ENCODE assay signal across 1 cellular context in genomic region chr15:33698128-33698527, GRCh38.
TF ChIP-seq lines count a peak whose summit lies in the region.

No MANE protein-coding gene starts in this region.

TF ChIP-seq in K562, 482 proteins besides CTCF, POLR2A, EP300 and RAD21 (continued from another document):
- TF ChIP-seq, protein P1, sequence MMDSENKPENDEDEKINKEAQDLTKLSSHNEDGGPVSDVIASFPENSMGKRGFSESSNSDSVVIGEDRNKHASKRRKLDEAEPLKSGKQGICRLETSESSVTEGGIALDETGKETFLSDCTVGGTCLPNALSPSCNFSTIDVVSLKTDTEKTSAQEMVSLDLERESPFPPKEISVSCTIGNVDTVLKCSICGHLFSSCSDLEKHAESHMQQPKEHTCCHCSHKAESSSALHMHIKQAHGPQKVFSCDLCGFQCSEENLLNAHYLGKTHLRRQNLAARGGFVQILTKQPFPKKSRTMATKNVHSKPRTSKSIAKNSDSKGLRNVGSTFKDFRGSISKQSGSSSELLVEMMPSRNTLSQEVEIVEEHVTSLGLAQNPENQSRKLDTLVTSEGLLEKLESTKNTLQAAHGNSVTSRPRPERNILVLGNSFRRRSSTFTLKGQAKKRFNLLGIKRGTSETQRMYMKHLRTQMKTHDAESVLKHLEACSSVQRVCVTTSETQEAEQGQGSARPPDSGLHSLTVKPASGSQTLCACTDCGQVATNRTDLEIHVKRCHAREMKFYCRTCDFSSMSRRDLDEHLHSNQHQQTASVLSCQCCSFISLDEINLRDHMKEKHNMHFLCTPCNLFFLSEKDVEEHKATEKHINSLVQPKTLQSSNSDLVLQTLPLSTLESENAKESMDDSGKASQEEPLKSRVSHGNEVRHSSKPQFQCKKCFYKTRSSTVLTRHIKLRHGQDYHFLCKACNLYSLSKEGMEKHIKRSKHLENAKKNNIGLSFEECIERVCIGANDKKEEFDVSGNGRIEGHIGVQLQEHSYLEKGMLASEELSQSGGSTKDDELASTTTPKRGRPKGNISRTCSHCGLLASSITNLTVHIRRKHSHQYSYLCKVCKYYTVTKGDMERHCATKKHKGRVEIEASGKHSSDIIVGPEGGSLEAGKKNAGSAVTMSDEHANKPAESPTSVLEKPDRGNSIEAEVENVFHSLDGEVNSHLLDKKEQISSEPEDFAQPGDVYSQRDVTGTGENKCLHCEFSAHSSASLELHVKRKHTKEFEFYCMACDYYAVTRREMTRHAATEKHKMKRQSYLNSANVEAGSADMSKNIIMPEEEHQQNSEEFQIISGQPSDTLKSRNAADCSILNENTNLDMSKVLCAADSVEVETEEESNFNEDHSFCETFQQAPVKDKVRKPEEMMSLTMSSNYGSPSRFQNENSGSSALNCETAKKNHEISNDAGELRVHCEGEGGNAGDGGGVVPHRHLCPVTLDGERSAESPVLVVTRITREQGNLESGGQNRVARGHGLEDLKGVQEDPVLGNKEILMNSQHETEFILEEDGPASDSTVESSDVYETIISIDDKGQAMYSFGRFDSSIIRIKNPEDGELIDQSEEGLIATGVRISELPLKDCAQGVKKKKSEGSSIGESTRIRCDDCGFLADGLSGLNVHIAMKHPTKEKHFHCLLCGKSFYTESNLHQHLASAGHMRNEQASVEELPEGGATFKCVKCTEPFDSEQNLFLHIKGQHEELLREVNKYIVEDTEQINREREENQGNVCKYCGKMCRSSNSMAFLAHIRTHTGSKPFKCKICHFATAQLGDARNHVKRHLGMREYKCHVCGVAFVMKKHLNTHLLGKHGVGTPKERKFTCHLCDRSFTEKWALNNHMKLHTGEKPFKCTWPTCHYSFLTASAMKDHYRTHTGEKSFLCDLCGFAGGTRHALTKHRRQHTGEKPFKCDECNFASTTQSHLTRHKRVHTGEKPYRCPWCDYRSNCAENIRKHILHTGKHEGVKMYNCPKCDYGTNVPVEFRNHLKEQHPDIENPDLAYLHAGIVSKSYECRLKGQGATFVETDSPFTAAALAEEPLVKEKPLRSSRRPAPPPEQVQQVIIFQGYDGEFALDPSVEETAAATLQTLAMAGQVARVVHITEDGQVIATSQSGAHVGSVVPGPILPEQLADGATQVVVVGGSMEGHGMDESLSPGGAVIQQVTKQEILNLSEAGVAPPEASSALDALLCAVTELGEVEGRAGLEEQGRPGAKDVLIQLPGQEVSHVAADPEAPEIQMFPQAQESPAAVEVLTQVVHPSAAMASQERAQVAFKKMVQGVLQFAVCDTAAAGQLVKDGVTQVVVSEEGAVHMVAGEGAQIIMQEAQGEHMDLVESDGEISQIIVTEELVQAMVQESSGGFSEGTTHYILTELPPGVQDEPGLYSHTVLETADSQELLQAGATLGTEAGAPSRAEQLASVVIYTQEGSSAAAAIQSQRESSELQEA (IDR thresholded peaks at IDR 0.05; ENCODE audit: low read depth): no peak
- TF ChIP-seq MAFF (IDR thresholded peaks at IDR 0.05; ENCODE audit: low read length) (peak; percentile 62), MAFG (tag; conservative IDR thresholded peaks at IDR 0.05) (peak; percentile 61), SMARCA5 (IDR thresholded peaks at IDR 0.05) (no peak), C11orf30 (IDR thresholded peaks at IDR 0.05; ENCODE audit: low read depth) (peak; percentile 29; the same call in 1 of the 2 replicates), PHF21A (IDR thresholded peaks at IDR 0.05; ENCODE audit: borderline replicate concordance, low read depth) (no peak), JUN (IDR thresholded peaks at IDR 0.05; ENCODE audit: borderline replicate concordance, low read depth, low read length) (no peak), JUN (CRISPR knock-in tag; IDR thresholded peaks at IDR 0.05; ENCODE audit: borderline replicate concordance) (no peak), RCOR1 (IDR thresholded peaks at IDR 0.05; ENCODE audit: borderline replicate concordance in 1 of 2, low read depth in 2 of 2, low read length in 2 of 2) (no peak), SETDB1 (IDR thresholded peaks at IDR 0.05; ENCODE audit: low read length) (no peak), MAFK (IDR thresholded peaks at IDR 0.05; ENCODE audit: low read length) (peak; percentile 56; the same call in 1 of the 2 replicates), ZNF316 (IDR thresholded peaks at IDR 0.05) (peak; percentile 28; the same call in 1 of the 2 replicates), THRA (IDR thresholded peaks at IDR 0.05) (no peak), ZNF184 (CRISPR knock-in tag; IDR thresholded peaks at IDR 0.05) (no peak), ZNF282 (CRISPR knock-in tag; IDR thresholded peaks at IDR 0.05) (no peak), ARHGAP35 (IDR thresholded peaks at IDR 0.05; ENCODE audit: partially characterized antibody) (no peak), ZBTB40 (IDR thresholded peaks at IDR 0.05) (no peak), ZBTB40 (CRISPR knock-in tag; IDR thresholded peaks at IDR 0.05) (no peak)
- TF ChIP-seq, protein P2, sequence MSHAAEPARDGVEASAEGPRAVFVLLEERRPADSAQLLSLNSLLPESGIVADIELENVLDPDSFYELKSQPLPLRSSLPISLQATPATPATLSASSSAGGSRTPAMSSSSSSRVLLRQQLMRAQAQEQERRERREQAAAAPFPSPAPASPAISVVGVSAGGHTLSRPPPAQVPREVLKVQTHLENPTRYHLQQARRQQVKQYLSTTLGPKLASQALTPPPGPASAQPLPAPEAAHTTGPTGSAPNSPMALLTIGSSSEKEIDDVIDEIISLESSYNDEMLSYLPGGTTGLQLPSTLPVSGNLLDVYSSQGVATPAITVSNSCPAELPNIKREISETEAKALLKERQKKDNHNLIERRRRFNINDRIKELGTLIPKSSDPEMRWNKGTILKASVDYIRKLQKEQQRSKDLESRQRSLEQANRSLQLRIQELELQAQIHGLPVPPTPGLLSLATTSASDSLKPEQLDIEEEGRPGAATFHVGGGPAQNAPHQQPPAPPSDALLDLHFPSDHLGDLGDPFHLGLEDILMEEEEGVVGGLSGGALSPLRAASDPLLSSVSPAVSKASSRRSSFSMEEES (CRISPR knock-in tag; IDR thresholded peaks at IDR 0.05): no peak
- TF ChIP-seq, protein P3, sequence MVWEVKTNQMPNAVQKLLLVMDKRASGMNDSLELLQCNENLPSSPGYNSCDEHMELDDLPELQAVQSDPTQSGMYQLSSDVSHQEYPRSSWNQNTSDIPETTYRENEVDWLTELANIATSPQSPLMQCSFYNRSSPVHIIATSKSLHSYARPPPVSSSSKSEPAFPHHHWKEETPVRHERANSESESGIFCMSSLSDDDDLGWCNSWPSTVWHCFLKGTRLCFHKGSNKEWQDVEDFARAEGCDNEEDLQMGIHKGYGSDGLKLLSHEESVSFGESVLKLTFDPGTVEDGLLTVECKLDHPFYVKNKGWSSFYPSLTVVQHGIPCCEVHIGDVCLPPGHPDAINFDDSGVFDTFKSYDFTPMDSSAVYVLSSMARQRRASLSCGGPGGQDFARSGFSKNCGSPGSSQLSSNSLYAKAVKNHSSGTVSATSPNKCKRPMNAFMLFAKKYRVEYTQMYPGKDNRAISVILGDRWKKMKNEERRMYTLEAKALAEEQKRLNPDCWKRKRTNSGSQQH (CRISPR knock-in tag; IDR thresholded peaks at IDR 0.05): no peak
- TF ChIP-seq, protein P4, sequence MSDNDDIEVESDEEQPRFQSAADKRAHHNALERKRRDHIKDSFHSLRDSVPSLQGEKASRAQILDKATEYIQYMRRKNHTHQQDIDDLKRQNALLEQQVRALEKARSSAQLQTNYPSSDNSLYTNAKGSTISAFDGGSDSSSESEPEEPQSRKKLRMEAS (CRISPR knock-in tag; IDR thresholded peaks at IDR 0.05): no peak
